ENCODE assay signal across 2 cellular contexts in the genomic region with DNA sequence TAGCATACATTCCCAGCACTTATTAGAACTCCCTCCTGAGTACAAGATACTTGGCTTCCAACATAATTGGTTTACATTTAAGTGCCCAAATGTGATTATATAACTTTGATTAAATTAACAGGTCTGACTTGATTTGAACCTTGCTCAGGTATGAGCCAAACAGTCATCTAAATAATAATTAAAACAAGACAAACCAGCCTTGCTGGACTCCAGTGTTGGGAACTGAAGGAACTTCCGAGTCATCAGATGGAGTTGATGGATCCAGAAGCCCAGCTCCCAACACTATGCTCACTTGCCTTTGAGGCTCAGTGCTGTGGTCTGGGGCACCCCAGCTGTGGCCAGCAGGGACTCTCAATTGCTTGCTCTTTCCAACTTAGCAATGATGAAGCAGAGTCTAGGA.
TF ChIP-seq lines count a peak whose summit lies in the region.

No MANE protein-coding gene starts in this region.

TF ChIP-seq in GM23338, 12 proteins besides CTCF, POLR2A, EP300 and RAD21 (continued from another document):
- TF ChIP-seq, protein P1, sequence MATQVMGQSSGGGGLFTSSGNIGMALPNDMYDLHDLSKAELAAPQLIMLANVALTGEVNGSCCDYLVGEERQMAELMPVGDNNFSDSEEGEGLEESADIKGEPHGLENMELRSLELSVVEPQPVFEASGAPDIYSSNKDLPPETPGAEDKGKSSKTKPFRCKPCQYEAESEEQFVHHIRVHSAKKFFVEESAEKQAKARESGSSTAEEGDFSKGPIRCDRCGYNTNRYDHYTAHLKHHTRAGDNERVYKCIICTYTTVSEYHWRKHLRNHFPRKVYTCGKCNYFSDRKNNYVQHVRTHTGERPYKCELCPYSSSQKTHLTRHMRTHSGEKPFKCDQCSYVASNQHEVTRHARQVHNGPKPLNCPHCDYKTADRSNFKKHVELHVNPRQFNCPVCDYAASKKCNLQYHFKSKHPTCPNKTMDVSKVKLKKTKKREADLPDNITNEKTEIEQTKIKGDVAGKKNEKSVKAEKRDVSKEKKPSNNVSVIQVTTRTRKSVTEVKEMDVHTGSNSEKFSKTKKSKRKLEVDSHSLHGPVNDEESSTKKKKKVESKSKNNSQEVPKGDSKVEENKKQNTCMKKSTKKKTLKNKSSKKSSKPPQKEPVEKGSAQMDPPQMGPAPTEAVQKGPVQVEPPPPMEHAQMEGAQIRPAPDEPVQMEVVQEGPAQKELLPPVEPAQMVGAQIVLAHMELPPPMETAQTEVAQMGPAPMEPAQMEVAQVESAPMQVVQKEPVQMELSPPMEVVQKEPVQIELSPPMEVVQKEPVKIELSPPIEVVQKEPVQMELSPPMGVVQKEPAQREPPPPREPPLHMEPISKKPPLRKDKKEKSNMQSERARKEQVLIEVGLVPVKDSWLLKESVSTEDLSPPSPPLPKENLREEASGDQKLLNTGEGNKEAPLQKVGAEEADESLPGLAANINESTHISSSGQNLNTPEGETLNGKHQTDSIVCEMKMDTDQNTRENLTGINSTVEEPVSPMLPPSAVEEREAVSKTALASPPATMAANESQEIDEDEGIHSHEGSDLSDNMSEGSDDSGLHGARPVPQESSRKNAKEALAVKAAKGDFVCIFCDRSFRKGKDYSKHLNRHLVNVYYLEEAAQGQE (IDR thresholded peaks at IDR 0.05; ENCODE audit: unreplicated experiment), result no peak
- TF ChIP-seq EZH2phosphoT487 (IDR thresholded peaks at IDR 0.05; ENCODE audit: unreplicated experiment) (no peak), ZNF331 (CRISPR knock-in tag; IDR thresholded peaks at IDR 0.05; ENCODE audit: low read depth) (no peak), EZH2 (IDR thresholded peaks at IDR 0.05; ENCODE audit: low read depth, unreplicated experiment) (no peak), POLR2AphosphoS5 (IDR thresholded peaks at IDR 0.05; ENCODE audit: low read depth) (no peak)
- TF ChIP-seq, protein P2, sequence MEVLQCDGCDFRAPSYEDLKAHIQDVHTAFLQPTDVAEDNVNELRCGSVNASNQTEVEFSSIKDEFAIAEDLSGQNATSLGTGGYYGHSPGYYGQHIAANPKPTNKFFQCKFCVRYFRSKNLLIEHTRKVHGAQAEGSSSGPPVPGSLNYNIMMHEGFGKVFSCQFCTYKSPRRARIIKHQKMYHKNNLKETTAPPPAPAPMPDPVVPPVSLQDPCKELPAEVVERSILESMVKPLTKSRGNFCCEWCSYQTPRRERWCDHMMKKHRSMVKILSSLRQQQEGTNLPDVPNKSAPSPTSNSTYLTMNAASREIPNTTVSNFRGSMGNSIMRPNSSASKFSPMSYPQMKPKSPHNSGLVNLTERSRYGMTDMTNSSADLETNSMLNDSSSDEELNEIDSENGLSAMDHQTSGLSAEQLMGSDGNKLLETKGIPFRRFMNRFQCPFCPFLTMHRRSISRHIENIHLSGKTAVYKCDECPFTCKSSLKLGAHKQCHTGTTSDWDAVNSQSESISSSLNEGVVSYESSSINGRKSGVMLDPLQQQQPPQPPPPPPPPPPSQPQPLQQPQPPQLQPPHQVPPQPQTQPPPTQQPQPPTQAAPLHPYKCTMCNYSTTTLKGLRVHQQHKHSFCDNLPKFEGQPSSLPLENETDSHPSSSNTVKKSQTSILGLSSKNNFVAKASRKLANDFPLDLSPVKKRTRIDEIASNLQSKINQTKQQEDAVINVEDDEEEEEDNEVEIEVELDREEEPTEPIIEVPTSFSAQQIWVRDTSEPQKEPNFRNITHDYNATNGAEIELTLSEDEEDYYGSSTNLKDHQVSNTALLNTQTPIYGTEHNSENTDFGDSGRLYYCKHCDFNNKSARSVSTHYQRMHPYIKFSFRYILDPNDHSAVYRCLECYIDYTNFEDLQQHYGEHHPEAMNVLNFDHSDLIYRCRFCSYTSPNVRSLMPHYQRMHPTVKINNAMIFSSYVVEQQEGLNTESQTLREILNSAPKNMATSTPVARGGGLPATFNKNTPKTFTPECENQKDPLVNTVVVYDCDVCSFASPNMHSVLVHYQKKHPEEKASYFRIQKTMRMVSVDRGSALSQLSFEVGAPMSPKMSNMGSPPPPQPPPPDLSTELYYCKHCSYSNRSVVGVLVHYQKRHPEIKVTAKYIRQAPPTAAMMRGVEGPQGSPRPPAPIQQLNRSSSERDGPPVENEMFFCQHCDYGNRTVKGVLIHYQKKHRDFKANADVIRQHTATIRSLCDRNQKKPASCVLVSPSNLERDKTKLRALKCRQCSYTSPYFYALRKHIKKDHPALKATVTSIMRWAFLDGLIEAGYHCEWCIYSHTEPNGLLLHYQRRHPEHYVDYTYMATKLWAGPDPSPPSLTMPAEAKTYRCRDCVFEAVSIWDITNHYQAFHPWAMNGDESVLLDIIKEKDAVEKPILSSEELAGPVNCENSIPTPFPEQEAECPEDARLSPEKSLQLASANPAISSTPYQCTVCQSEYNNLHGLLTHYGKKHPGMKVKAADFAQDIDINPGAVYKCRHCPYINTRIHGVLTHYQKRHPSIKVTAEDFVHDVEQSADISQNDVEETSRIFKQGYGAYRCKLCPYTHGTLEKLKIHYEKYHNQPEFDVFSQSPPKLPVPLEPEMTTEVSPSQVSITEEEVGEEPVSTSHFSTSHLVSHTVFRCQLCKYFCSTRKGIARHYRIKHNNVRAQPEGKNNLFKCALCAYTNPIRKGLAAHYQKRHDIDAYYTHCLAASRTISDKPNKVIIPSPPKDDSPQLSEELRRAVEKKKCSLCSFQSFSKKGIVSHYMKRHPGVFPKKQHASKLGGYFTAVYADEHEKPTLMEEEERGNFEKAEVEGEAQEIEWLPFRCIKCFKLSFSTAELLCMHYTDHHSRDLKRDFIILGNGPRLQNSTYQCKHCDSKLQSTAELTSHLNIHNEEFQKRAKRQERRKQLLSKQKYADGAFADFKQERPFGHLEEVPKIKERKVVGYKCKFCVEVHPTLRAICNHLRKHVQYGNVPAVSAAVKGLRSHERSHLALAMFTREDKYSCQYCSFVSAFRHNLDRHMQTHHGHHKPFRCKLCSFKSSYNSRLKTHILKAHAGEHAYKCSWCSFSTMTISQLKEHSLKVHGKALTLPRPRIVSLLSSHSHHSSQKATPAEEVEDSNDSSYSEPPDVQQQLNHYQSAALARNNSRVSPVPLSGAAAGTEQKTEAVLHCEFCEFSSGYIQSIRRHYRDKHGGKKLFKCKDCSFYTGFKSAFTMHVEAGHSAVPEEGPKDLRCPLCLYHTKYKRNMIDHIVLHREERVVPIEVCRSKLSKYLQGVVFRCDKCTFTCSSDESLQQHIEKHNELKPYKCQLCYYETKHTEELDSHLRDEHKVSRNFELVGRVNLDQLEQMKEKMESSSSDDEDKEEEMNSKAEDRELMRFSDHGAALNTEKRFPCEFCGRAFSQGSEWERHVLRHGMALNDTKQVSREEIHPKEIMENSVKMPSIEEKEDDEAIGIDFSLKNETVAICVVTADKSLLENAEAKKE (CRISPR knock-in tag; IDR thresholded peaks at IDR 0.05), result no peak

TF ChIP-seq in SK-N-SH, 30 proteins besides CTCF, POLR2A, EP300 and RAD21 (continued from another document):
- TF ChIP-seq, protein P3, sequence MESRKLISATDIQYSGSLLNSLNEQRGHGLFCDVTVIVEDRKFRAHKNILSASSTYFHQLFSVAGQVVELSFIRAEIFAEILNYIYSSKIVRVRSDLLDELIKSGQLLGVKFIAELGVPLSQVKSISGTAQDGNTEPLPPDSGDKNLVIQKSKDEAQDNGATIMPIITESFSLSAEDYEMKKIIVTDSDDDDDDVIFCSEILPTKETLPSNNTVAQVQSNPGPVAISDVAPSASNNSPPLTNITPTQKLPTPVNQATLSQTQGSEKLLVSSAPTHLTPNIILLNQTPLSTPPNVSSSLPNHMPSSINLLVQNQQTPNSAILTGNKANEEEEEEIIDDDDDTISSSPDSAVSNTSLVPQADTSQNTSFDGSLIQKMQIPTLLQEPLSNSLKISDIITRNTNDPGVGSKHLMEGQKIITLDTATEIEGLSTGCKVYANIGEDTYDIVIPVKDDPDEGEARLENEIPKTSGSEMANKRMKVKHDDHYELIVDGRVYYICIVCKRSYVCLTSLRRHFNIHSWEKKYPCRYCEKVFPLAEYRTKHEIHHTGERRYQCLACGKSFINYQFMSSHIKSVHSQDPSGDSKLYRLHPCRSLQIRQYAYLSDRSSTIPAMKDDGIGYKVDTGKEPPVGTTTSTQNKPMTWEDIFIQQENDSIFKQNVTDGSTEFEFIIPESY (IDR thresholded peaks at IDR 0.05; ENCODE audit: borderline replicate concordance, low read depth), result no peak
- TF ChIP-seq, protein P4, sequence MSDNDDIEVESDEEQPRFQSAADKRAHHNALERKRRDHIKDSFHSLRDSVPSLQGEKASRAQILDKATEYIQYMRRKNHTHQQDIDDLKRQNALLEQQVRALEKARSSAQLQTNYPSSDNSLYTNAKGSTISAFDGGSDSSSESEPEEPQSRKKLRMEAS (IDR thresholded peaks at IDR 0.05; ENCODE audit: low read depth), result no peak
- TF ChIP-seq, protein P1 (IDR thresholded peaks at IDR 0.05; ENCODE audit: low read depth, low read length), result no peak
- TF ChIP-seq, protein P5, sequence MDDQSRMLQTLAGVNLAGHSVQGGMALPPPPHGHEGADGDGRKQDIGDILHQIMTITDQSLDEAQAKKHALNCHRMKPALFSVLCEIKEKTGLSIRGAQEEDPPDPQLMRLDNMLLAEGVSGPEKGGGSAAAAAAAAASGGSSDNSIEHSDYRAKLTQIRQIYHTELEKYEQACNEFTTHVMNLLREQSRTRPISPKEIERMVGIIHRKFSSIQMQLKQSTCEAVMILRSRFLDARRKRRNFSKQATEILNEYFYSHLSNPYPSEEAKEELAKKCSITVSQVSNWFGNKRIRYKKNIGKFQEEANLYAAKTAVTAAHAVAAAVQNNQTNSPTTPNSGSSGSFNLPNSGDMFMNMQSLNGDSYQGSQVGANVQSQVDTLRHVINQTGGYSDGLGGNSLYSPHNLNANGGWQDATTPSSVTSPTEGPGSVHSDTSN (IDR thresholded peaks at IDR 0.05), result no peak
- TF ChIP-seq RXRA (IDR thresholded peaks at IDR 0.05; ENCODE audit: borderline replicate concordance, low read depth), result no peak
